In genomic region chr17:77066165-77066564, GRCh38 we compare ENCODE assay signal across 1 cellular context.
TF ChIP-seq lines count a peak whose summit lies in the region.

No MANE protein-coding gene starts in this region.

TF ChIP-seq in H1, 55 proteins besides CTCF, POLR2A, EP300 and RAD21 (continued from another document):
- TF ChIP-seq ATF2 (IDR thresholded peaks at IDR 0.05; ENCODE audit: low read length) (no peak), GABPA (IDR thresholded peaks at IDR 0.05; ENCODE audit: borderline replicate concordance, insufficient read depth, low read length) (no peak), CHD2 (IDR thresholded peaks at IDR 0.05; ENCODE audit: low read length) (no peak), SIN3A (conservative IDR thresholded peaks at IDR 0.05 in 1 of 2, IDR thresholded peaks at IDR 0.05 in 1 of 2; ENCODE audit: low read depth in 1 of 2, low read length in 2 of 2) (no peak), JUND (IDR thresholded peaks at IDR 0.05; ENCODE audit: low read length) (no peak), HDAC2 (IDR thresholded peaks at IDR 0.05; ENCODE audit: borderline replicate concordance in 1 of 2, low read depth in 2 of 2, low read length in 2 of 2) (no peak), RXRA (IDR thresholded peaks at IDR 0.05; ENCODE audit: insufficient read depth, low read depth, low read length) (no peak), TAF1 (IDR thresholded peaks at IDR 0.05; ENCODE audit: low read depth, low read length) (no peak)
- TF ChIP-seq, protein P1, sequence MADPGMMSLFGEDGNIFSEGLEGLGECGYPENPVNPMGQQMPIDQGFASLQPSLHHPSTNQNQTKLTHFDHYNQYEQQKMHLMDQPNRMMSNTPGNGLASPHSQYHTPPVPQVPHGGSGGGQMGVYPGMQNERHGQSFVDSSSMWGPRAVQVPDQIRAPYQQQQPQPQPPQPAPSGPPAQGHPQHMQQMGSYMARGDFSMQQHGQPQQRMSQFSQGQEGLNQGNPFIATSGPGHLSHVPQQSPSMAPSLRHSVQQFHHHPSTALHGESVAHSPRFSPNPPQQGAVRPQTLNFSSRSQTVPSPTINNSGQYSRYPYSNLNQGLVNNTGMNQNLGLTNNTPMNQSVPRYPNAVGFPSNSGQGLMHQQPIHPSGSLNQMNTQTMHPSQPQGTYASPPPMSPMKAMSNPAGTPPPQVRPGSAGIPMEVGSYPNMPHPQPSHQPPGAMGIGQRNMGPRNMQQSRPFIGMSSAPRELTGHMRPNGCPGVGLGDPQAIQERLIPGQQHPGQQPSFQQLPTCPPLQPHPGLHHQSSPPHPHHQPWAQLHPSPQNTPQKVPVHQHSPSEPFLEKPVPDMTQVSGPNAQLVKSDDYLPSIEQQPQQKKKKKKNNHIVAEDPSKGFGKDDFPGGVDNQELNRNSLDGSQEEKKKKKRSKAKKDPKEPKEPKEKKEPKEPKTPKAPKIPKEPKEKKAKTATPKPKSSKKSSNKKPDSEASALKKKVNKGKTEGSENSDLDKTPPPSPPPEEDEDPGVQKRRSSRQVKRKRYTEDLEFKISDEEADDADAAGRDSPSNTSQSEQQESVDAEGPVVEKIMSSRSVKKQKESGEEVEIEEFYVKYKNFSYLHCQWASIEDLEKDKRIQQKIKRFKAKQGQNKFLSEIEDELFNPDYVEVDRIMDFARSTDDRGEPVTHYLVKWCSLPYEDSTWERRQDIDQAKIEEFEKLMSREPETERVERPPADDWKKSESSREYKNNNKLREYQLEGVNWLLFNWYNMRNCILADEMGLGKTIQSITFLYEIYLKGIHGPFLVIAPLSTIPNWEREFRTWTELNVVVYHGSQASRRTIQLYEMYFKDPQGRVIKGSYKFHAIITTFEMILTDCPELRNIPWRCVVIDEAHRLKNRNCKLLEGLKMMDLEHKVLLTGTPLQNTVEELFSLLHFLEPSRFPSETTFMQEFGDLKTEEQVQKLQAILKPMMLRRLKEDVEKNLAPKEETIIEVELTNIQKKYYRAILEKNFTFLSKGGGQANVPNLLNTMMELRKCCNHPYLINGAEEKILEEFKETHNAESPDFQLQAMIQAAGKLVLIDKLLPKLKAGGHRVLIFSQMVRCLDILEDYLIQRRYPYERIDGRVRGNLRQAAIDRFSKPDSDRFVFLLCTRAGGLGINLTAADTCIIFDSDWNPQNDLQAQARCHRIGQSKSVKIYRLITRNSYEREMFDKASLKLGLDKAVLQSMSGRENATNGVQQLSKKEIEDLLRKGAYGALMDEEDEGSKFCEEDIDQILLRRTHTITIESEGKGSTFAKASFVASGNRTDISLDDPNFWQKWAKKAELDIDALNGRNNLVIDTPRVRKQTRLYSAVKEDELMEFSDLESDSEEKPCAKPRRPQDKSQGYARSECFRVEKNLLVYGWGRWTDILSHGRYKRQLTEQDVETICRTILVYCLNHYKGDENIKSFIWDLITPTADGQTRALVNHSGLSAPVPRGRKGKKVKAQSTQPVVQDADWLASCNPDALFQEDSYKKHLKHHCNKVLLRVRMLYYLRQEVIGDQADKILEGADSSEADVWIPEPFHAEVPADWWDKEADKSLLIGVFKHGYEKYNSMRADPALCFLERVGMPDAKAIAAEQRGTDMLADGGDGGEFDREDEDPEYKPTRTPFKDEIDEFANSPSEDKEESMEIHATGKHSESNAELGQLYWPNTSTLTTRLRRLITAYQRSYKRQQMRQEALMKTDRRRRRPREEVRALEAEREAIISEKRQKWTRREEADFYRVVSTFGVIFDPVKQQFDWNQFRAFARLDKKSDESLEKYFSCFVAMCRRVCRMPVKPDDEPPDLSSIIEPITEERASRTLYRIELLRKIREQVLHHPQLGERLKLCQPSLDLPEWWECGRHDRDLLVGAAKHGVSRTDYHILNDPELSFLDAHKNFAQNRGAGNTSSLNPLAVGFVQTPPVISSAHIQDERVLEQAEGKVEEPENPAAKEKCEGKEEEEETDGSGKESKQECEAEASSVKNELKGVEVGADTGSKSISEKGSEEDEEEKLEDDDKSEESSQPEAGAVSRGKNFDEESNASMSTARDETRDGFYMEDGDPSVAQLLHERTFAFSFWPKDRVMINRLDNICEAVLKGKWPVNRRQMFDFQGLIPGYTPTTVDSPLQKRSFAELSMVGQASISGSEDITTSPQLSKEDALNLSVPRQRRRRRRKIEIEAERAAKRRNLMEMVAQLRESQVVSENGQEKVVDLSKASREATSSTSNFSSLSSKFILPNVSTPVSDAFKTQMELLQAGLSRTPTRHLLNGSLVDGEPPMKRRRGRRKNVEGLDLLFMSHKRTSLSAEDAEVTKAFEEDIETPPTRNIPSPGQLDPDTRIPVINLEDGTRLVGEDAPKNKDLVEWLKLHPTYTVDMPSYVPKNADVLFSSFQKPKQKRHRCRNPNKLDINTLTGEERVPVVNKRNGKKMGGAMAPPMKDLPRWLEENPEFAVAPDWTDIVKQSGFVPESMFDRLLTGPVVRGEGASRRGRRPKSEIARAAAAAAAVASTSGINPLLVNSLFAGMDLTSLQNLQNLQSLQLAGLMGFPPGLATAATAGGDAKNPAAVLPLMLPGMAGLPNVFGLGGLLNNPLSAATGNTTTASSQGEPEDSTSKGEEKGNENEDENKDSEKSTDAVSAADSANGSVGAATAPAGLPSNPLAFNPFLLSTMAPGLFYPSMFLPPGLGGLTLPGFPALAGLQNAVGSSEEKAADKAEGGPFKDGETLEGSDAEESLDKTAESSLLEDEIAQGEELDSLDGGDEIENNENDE (IDR thresholded peaks at IDR 0.05; ENCODE audit: insufficient replicate concordance, low read length), result no peak
